ENCODE assay signal across 19 cellular contexts in the genomic region with DNA sequence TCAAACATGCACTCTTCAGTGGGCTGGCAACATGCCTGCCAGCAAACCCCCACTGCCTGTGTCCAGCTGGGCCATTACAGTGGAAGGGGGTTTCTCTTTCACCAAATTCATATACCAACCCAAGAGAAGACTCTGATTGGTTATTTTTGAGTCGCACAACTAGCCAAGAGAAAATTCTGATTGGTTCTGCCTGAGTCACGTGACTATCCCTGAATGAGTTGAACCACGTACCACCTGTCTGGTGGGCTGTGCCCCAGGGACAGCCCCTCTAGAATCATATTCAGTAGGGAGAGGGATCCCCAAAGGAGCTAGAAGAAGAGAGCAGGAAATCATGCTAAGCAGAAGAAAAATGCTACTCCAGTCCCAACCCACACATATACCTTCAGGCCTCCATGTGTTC.
DNase-seq lines count a peak whose midpoint lies in the region; ATAC-seq, FAIRE-seq and TF ChIP-seq lines count a peak whose summit lies in the region.
"Had no signal": no experiment of that assay in that cellular context is flagged by ENCODE, and none has a peak within 500 bp of the region (broad histone marks: within the 10 kb centered on the region; RNA-seq: fewer than 3 reads in every experiment).

No MANE protein-coding gene starts in this region.

- no peaks in the 10 kb centered on the region for H3K27me3 ChIP-seq in PC-3 (ENCODE audit: low read length)
- H3K27me3 ChIP-seq in foreskin keratinocyte, result no peaks in the 10 kb centered on the region
- H3K27me3 ChIP-seq in upper lobe of left lung, result no peaks in the 10 kb centered on the region

- TF ChIP-seq CTCF in A549 (IDR thresholded peaks at IDR 0.05) (no peak), PC-3 (conservative IDR thresholded peaks at IDR 0.05; ENCODE audit: low read depth, low read length) (no peak), foreskin keratinocyte (conservative IDR thresholded peaks at IDR 0.05) (no peak), GM20000 (IDR thresholded peaks at IDR 0.05; ENCODE audit: extremely low read depth, missing control alignments) (no peak), upper lobe of left lung (IDR thresholded peaks at IDR 0.05) (no peak)

- no peaks in the 10 kb centered on the region for H3K79me2 ChIP-seq in PC-3 (ENCODE audit: low read length)

- TF ChIP-seq EP300 in A549 (IDR thresholded peaks at IDR 0.05) (no peak), upper lobe of left lung (IDR thresholded peaks at IDR 0.05) (no peak)

- BruUV-seq in PC-3 (replicated peaks; lab: Mats Ljungman, UMichigan), result no TSS peak

- intact Hi-C loops in PC-3 (cut with micrococcal nuclease), result no loop called here

- H3K4me3 ChIP-seq in A549, result no peak overlapping the region
- H3K4me3 ChIP-seq in PC-3 (ENCODE audit: low read length), result no peak overlapping the region
- H3K4me3 ChIP-seq in upper lobe of left lung, result no peak overlapping the region
- H3K4me3 ChIP-seq: GM23338 had no signal

- no peak for TF ChIP-seq POLR2A in A549 (IDR thresholded peaks at IDR 0.05; ENCODE audit: low read length)
- TF ChIP-seq POLR2A in upper lobe of left lung (IDR thresholded peaks at IDR 0.05), result no peak

- POLR2A ChIA-PET in A549 (lab: Yijun Ruan, JAX), result no interaction called here
- POLR2A ChIA-PET in PC-3 (lab: Charles Lee; ENCODE audit: unreplicated experiment), result no interaction called here

- TF ChIP-seq RAD21 in A549 (conservative IDR thresholded peaks at IDR 0.05 in 1 of 2, IDR thresholded peaks at IDR 0.05 in 1 of 2), result no peak

- ATAC-seq in A549 (no peak), PC-3 (no peak), foreskin keratinocyte (no peak), GM21825 (IDR thresholded peaks at IDR 0.05; ENCODE audit: unreplicated experiment) (no peak), upper lobe of left lung (ENCODE audit: low FRiP score in 2 of 2) (no peak)
- ATAC-seq: GM23338, HCT116 had no signal

- H3K36me3 ChIP-seq in PC-3 (ENCODE audit: low read depth, low read length) (no peaks in the 10 kb centered on the region), upper lobe of left lung (no peaks in the 10 kb centered on the region)

- peak overlapping the region; percentile 79 for H3K9ac ChIP-seq in PC-3 (ENCODE audit: low read length)

- no peak overlapping the region for H2AFZ ChIP-seq in PC-3 (ENCODE audit: low read length)
- H2AFZ ChIP-seq: GM23338 had no signal

- DNase-seq in A549 (ENCODE audit: low read depth in 1 of 2, low spot score in 1 of 2), result no peak
- DNase-seq in PC-3, result no peak
- no peak for DNase-seq in foreskin keratinocyte
- DNase-seq in GM20000 (ENCODE audit: low spot score), result no peak
- no peak for DNase-seq in upper lobe of left lung
- DNase-seq: 8988T; C1 segment of cervical spinal cord; Calu3; CD4-positive, alpha-beta T cell; COR-L47; DMS53; DMS79 treated with DMSO at 0.1 percent for 48 hours; GF-D8; H9 had no signal

- no peaks in the 10 kb centered on the region for H3K9me2 ChIP-seq in PC-3 (replicated peaks; ENCODE audit: low read length)

- H4K20me1 ChIP-seq in PC-3 (ENCODE audit: low read length), result no peaks in the 10 kb centered on the region

- 92% methylated on average over 3 of the region's 3 CpGs for WGBS in A549 (ENCODE audit: missing lambda C conversion rate)
- 82 to 84% methylated on average over 3 of the region's 3 CpGs for WGBS in upper lobe of left lung, 2 donors

- H3K27ac ChIP-seq in A549, result peak overlapping the region; percentile 72 to 73; a peak in 5 of 6 replicates
- H3K27ac ChIP-seq in PC-3 (ENCODE audit: low read length), result peak overlapping the region; percentile 100
- peak overlapping the region; percentile 79 for H3K27ac ChIP-seq in foreskin keratinocyte
- no peak overlapping the region for H3K27ac ChIP-seq in upper lobe of left lung

- peaks cover 45% of the 10 kb centered on the region for H3K4me1 ChIP-seq in A549
- peaks cover 30% of the 10 kb centered on the region for H3K4me1 ChIP-seq in PC-3 (ENCODE audit: insufficient read depth, low read length)
- H3K4me1 ChIP-seq in foreskin keratinocyte, result peaks cover 24% of the 10 kb centered on the region
- no peaks in the 10 kb centered on the region for H3K4me1 ChIP-seq in upper lobe of left lung

- FAIRE-seq in A549 (lab: Jason Lieb, UNC), result no peak
- FAIRE-seq: GM12891, GM18507 had no signal

- H3K9me3 ChIP-seq in A549 (no peaks in the 10 kb centered on the region), PC-3 (ENCODE audit: low read length) (no peaks in the 10 kb centered on the region), upper lobe of left lung (no peaks in the 10 kb centered on the region)

- H3K4me2 ChIP-seq in A549, result no peak overlapping the region; the same call in 2 of the 3 replicates
- H3K4me2 ChIP-seq in PC-3 (ENCODE audit: low read length), result no peak overlapping the region
- H3K4me2 ChIP-seq: GM23338 had no signal

- H3F3A ChIP-seq in PC-3 (ENCODE audit: low read length, unreplicated experiment), result no peaks in the 10 kb centered on the region

- CTCF ChIA-PET in A549 (lab: Yijun Ruan, JAX) (interaction anchor here (1.3 kb wide), 1 partner anchor 314 kb away, joined by 3 read pairs; no protein-coding TSS in a partner anchor), PC-3 (lab: Charles Lee) (no interaction called here)

TF ChIP-seq in A549, 52 proteins besides CTCF, POLR2A, EP300 and RAD21:
- no peak for TF ChIP-seq MAFK (IDR thresholded peaks at IDR 0.05; ENCODE audit: partially characterized antibody)
- TF ChIP-seq SREBF2 (IDR thresholded peaks at IDR 0.05), result no peak
- TF ChIP-seq, protein P1, sequence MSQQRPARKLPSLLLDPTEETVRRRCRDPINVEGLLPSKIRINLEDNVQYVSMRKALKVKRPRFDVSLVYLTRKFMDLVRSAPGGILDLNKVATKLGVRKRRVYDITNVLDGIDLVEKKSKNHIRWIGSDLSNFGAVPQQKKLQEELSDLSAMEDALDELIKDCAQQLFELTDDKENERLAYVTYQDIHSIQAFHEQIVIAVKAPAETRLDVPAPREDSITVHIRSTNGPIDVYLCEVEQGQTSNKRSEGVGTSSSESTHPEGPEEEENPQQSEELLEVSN (IDR thresholded peaks at IDR 0.05; ENCODE audit: borderline replicate concordance, low read depth), result no peak
- TF ChIP-seq HMGXB4 (CRISPR knock-in tag; IDR thresholded peaks at IDR 0.05; ENCODE audit: borderline replicate concordance), result no peak
- no peak for TF ChIP-seq NFE2L2 (conservative IDR thresholded peaks at IDR 0.05; ENCODE audit: low read length)
- TF ChIP-seq CHD4 (IDR thresholded peaks at IDR 0.05; ENCODE audit: borderline replicate concordance), result no peak
- TF ChIP-seq ZC3H11A (IDR thresholded peaks at IDR 0.05), result no peak
- no peak for TF ChIP-seq CBX2 (IDR thresholded peaks at IDR 0.05; ENCODE audit: borderline replicate concordance, low read depth)
- TF ChIP-seq SMC3 (IDR thresholded peaks at IDR 0.05), result no peak
- no peak for TF ChIP-seq RARB (CRISPR knock-in tag; IDR thresholded peaks at IDR 0.05)
- TF ChIP-seq USF2 (IDR thresholded peaks at IDR 0.05), result no peak
- no peak for TF ChIP-seq HOXB5 (CRISPR knock-in tag; IDR thresholded peaks at IDR 0.05)
- TF ChIP-seq FOSB (CRISPR knock-in tag; IDR thresholded peaks at IDR 0.05), result no peak
- no peak for TF ChIP-seq RNF2 (IDR thresholded peaks at IDR 0.05; ENCODE audit: borderline replicate concordance, low read depth)
- TF ChIP-seq EHMT2 (IDR thresholded peaks at IDR 0.05; ENCODE audit: low read depth), result no peak
- TF ChIP-seq TFCP2L1 (CRISPR knock-in tag; IDR thresholded peaks at IDR 0.05), result no peak

Comparison
In these comparisons a context has a peak if more than half of its experiments do, and no peak if none do; other contexts are left out.
1. H3K27ac ChIP-seq: peak in A549 (2 of 2), PC-3 (single experiment) and foreskin keratinocyte (single experiment); none in upper lobe of left lung (0 of 4).